31 cellular contexts compared by ENCODE assay signal in the genomic region with DNA sequence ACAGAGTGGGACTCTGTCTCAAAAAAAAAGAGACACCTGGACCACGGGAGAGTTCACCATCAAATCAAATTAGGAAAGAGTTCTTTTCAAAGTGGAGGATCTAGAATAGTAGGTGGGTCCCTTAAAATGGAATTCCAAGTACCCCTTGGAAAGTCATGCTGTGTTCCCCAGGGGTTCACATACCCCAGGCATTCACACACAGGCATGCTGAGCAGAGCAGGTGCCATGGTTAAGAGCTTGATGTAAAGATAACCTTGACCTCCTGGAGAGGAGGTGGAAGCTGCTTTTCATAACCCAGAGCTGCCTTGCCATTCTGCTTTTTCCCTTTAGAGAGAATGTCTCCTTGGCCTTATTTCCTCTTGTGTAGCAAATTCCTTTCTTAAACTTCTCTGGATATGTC. TPM values are rescaled to one million over a fixed set of nuclear protein-coding genes. Genes with fewer than 3 reads are reported as not detected.
"Had no signal": no experiment of that assay in that cellular context is flagged by ENCODE, and none has a peak within 500 bp of the region (broad histone marks: within the 10 kb centered on the region; RNA-seq: fewer than 3 reads in every experiment).

No MANE protein-coding gene starts in this region.

- FAIRE-seq: keratinocyte, pancreas, small intestine had no signal

- H3K36me3 ChIP-seq: lower lobe of right lung, pancreas, prostate gland, sigmoid colon, spleen, tibial nerve, uterus had no signal

- H3K4me3 ChIP-seq: lower lobe of right lung, pancreas, prostate gland, sigmoid colon, spleen, tibial nerve, uterus had no signal

- DNase-seq: hypothalamus; kidney glomerular epithelial cell; left cardiac atrium; left ventricle myocardium superior; lower lobe of right lung; mammary epithelial cell; mesenchymal stem cell; naive thymus-derived CD8-positive, alpha-beta T cell; nucleus accumbens; pancreas; posterior cingulate gyrus; retina; right cardiac atrium; sigmoid colon; small intestine; spleen; stimulated activated CD4-positive, alpha-beta T cell treated with anti-CD3 and anti-CD28 coated beads, Interleukin-4, amount 100 ng/mL, for 24 hours; stimulated activated naive CD4-positive, alpha-beta T cell; uterus had no signal

- H3K27ac ChIP-seq: lower lobe of right lung, pancreas, prostate gland, sigmoid colon, spleen, tibial nerve, uterus had no signal

- ATAC-seq: left cardiac atrium; left lobe of liver; left ventricle myocardium superior; lower lobe of right lung; naive thymus-derived CD8-positive, alpha-beta T cell; pancreas; right cardiac atrium; stimulated activated effector memory CD8-positive, alpha-beta T cell treated with anti-CD3 and anti-CD28 coated beads, Interleukin-12 subunit alpha, Interleukin-12 subunit beta, amount 100 ng/mL, for 72 hours had no signal

- H3K27me3 ChIP-seq: pancreas, sigmoid colon, spleen, tibial nerve, uterus had no signal

- H3K9me3 ChIP-seq: lower lobe of right lung, pancreas, prostate gland, sigmoid colon, spleen, tibial nerve, uterus had no signal

- H3K4me1 ChIP-seq: prostate gland, sigmoid colon, tibial nerve, uterus had no signal

- H3K36me3 Mint-ChIP-seq: naive thymus-derived CD8-positive, alpha-beta T cell; stimulated activated effector memory CD8-positive, alpha-beta T cell treated with anti-CD3 and anti-CD28 coated beads, Interleukin-12 subunit alpha, Interleukin-12 subunit beta, amount 100 ng/mL, for 72 hours; type B pancreatic cell had no signal

- H3K4me3 Mint-ChIP-seq: naive thymus-derived CD8-positive, alpha-beta T cell; nephron; neural crest cell; stimulated activated effector memory CD8-positive, alpha-beta T cell treated with anti-CD3 and anti-CD28 coated beads, Interleukin-12 subunit alpha, Interleukin-12 subunit beta, amount 100 ng/mL, for 72 hours; stimulated activated naive CD8-positive, alpha-beta T cell treated with anti-CD3 and anti-CD28 coated beads, Interleukin-15, Interleukin-2, amounts not matched to agents 100 ng/mL and 50 ng/mL, for 24 hours; type B pancreatic cell had no signal

- H3K9me3 Mint-ChIP-seq: naive thymus-derived CD8-positive, alpha-beta T cell; nephron; stimulated activated effector memory CD8-positive, alpha-beta T cell treated with anti-CD3 and anti-CD28 coated beads, Interleukin-12 subunit alpha, Interleukin-12 subunit beta, amount 100 ng/mL, for 72 hours; stimulated activated naive CD8-positive, alpha-beta T cell treated with anti-CD3 and anti-CD28 coated beads, Interleukin-15, Interleukin-2, amounts not matched to agents 100 ng/mL and 50 ng/mL, for 24 hours; type B pancreatic cell had no signal

- H3K4me1 Mint-ChIP-seq: nephron; neural crest cell; stimulated activated effector memory CD8-positive, alpha-beta T cell treated with anti-CD3 and anti-CD28 coated beads, Interleukin-12 subunit alpha, Interleukin-12 subunit beta, amount 100 ng/mL, for 72 hours had no signal

- H3K27ac Mint-ChIP-seq: stimulated activated effector memory CD8-positive, alpha-beta T cell treated with anti-CD3 and anti-CD28 coated beads, Interleukin-12 subunit alpha, Interleukin-12 subunit beta, amount 100 ng/mL, for 72 hours; stimulated activated naive CD8-positive, alpha-beta T cell treated with anti-CD3 and anti-CD28 coated beads, Interleukin-15, Interleukin-2, amounts not matched to agents 100 ng/mL and 50 ng/mL, for 24 hours; type B pancreatic cell had no signal

- H3K27me3 Mint-ChIP-seq: stimulated activated naive CD8-positive, alpha-beta T cell treated with anti-CD3 and anti-CD28 coated beads, Interleukin-15, Interleukin-2, amounts not matched to agents 100 ng/mL and 50 ng/mL, for 24 hours; type B pancreatic cell had no signal

RNA-seq across cellular contexts. Expression of a gene that starts 44.3 kb away (rescaled TPM):
- total RNA-seq: left cardiac atrium; left ventricle myocardium superior; lower lobe of right lung; mammary epithelial cell; naive thymus-derived CD8-positive, alpha-beta T cell; neural crest cell; osteoblast; prostate gland; right cardiac atrium; sigmoid colon; spleen; subcutaneous adipose tissue; temporal lobe; tibial nerve; uterus had no signal
- polyA plus RNA-seq: keratinocyte, mammary epithelial cell, pancreas, right cardiac atrium, sigmoid colon, spleen had no signal
